In the genomic region with DNA sequence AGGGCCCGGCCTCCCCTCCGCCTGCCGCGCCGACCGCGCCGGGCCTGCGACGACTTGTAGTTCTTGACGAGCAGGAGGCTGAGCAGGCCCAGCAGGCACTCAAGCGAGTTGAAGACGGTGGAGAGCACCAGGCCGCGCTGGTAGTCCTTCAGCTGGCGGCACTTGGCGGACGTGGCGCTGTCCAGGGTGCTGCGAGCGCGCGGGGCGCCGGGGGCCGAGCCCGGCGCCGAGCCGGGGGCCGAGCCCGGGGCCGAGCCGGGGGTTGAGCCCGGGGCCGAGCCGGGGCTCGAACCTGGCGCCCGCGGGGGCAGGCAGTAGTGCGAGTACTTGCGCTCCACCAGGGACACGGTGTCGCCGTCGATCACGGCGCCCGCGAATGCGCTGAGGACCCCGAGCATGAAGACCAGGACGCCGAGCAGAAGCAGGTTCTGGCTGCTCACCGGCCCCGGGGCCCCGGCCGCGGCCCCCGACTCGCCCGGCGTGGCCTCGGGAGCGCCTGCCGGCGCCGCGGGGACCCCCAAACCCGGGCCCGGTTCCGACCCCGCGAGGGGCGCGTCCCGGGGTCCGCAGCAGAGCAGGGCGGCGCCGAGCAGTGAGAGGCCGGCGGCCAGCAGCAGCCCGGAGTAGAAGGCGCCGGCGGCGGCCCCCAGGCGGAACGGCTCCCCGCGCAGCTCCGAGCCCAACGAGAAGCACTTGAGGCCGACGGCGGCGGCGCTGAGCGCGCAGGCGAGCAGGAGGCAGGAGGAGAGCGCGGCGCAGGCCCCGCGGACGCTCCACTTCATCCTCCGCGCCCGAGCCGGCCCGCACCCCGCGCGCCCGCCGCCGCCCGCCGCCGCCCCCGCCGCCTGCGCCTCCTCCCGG, we compare ENCODE assay signal across 9 cellular contexts. TPM values are rescaled to one million over a fixed set of nuclear protein-coding genes. Genes with fewer than 3 reads are reported as not detected.
DNase-seq lines count a peak whose midpoint lies in the region; ATAC-seq and TF ChIP-seq lines count a peak whose summit lies in the region.
"Had no signal": no experiment of that assay in that cellular context is flagged by ENCODE, and none has a peak within 500 bp of the region (broad histone marks: within the 10 kb centered on the region; RNA-seq: fewer than 3 reads in every experiment).

No MANE protein-coding gene starts in this region.

- peaks cover 4% of the 10 kb centered on the region for H3K4me1 Mint-ChIP-seq in activated T-helper 1 cell treated with anti-CD3 and anti-CD28 coated beads, Interleukin-12 subunit alpha, Interleukin-12 subunit beta, Interleukin-2, Interleukin-4 antibody, amounts not matched to agents 30 ng/mL and 10 ng/mL and 1 ng/mL, durations not matched to agents 14 hours and 24 hours and 36 hours (ENCODE audit: low read depth)

- ATAC-seq in HG03196 (IDR thresholded peaks at IDR 0.05; ENCODE audit: unreplicated experiment), result no peak
- ATAC-seq in GM21526 (IDR thresholded peaks at IDR 0.05; ENCODE audit: low FRiP score, unreplicated experiment), result no peak
- no peak for ATAC-seq in GM19328 (IDR thresholded peaks at IDR 0.05; ENCODE audit: unreplicated experiment)

- in situ Hi-C loops in ACHN (cut with HindIII; ENCODE audit: low pct_ligation_motif_present, low pct_unique_long_range_greater_than_20kb, low sequenced_read_pairs), result no loop called here
- in situ Hi-C loops in GM13977 (cut with MboI; ENCODE audit: low pct_unique_long_range_greater_than_20kb, low sequenced_read_pairs, unreplicated experiment), result no loop called here

- H3K27ac ChIP-seq in coronary artery, result no peak overlapping the region

- H3K36me3 Mint-ChIP-seq in activated T-helper 1 cell treated with anti-CD3 and anti-CD28 coated beads, Interleukin-12 subunit alpha, Interleukin-12 subunit beta, Interleukin-2, Interleukin-4 antibody, amounts not matched to agents 30 ng/mL and 10 ng/mL and 1 ng/mL, durations not matched to agents 14 hours and 24 hours and 36 hours (ENCODE audit: low read depth), result no peaks in the 10 kb centered on the region

- H3K4me3 Mint-ChIP-seq in activated T-helper 1 cell treated with anti-CD3 and anti-CD28 coated beads, Interleukin-12 subunit alpha, Interleukin-12 subunit beta, Interleukin-2, Interleukin-4 antibody, amounts not matched to agents 30 ng/mL and 10 ng/mL and 1 ng/mL, durations not matched to agents 14 hours and 24 hours and 36 hours, result no peak overlapping the region
- H3K4me3 Mint-ChIP-seq: dendritic cell treated with granulocyte-macrophage colony-stimulating factor and Interleukin-4, amounts not matched to agents 40 ng/mL and 50 ng/mL, for 4 days had no signal

- H3K9me3 Mint-ChIP-seq in activated T-helper 1 cell treated with anti-CD3 and anti-CD28 coated beads, Interleukin-12 subunit alpha, Interleukin-12 subunit beta, Interleukin-2, Interleukin-4 antibody, amounts not matched to agents 30 ng/mL and 10 ng/mL and 1 ng/mL, durations not matched to agents 14 hours and 24 hours and 36 hours, result peaks cover 12% of the 10 kb centered on the region

- DNase-seq in ACHN (peak; percentile 60), GM13977 (ENCODE audit: low spot score) (peak; percentile 51), coronary artery (ENCODE audit: low spot score) (no peak), left kidney (ENCODE audit: low read depth, low spot score) (peak; percentile 94)
- DNase-seq in activated T-helper 1 cell treated with anti-CD3 and anti-CD28 coated beads, Interleukin-12 subunit alpha, Interleukin-12 subunit beta, Interleukin-2, Interleukin-4 antibody, amounts not matched to agents 30 ng/mL and 10 ng/mL and 1 ng/mL, durations not matched to agents 14 hours and 24 hours and 36 hours (ENCODE audit: low spot score), result no peak

- peaks cover 41% of the 10 kb centered on the region for H3K27me3 Mint-ChIP-seq in activated T-helper 1 cell treated with anti-CD3 and anti-CD28 coated beads, Interleukin-12 subunit alpha, Interleukin-12 subunit beta, Interleukin-2, Interleukin-4 antibody, amounts not matched to agents 30 ng/mL and 10 ng/mL and 1 ng/mL, durations not matched to agents 14 hours and 24 hours and 36 hours (ENCODE audit: insufficient read depth)

- intact Hi-C loops in activated T-helper 1 cell treated with anti-CD3 and anti-CD28 coated beads, Interleukin-12 subunit alpha, Interleukin-12 subunit beta, Interleukin-2, Interleukin-4 antibody, amounts not matched to agents 30 ng/mL and 10 ng/mL and 1 ng/mL, durations not matched to agents 14 hours and 24 hours and 36 hours (cut with micrococcal nuclease), result loop anchor here (5.0 kb wide), 1 partner anchor 832 kb away; the partner anchor contains the start of gene NKX1-1

- H3K4me3 ChIP-seq in coronary artery, result peak overlapping the region; percentile 50

- H3K27ac Mint-ChIP-seq in activated T-helper 1 cell treated with anti-CD3 and anti-CD28 coated beads, Interleukin-12 subunit alpha, Interleukin-12 subunit beta, Interleukin-2, Interleukin-4 antibody, amounts not matched to agents 30 ng/mL and 10 ng/mL and 1 ng/mL, durations not matched to agents 14 hours and 24 hours and 36 hours, result no peak overlapping the region
- H3K27ac Mint-ChIP-seq: dendritic cell treated with granulocyte-macrophage colony-stimulating factor and Interleukin-4, amounts not matched to agents 40 ng/mL and 50 ng/mL, for 4 days had no signal

- no peak for TF ChIP-seq CTCF in GM13977 (IDR thresholded peaks at IDR 0.05; ENCODE audit: extremely low read depth, insufficient read depth, missing control alignments)
- TF ChIP-seq CTCF in coronary artery (IDR thresholded peaks at IDR 0.05), result no peak

RNA-seq across cellular contexts. Expression of gene TMEM271, which starts 0.6 kb away (rescaled TPM):
- not detected in 2 replicates for total RNA-seq in activated T-helper 1 cell treated with anti-CD3 and anti-CD28 coated beads, Interleukin-12 subunit alpha, Interleukin-12 subunit beta, Interleukin-2, Interleukin-4 antibody, amounts not matched to agents 30 ng/mL and 10 ng/mL and 1 ng/mL, durations not matched to agents 14 hours and 24 hours and 36 hours

RNA-seq across cellular contexts. Expression of gene PDE6B, which starts 49.9 kb away (rescaled TPM):
- total RNA-seq in activated T-helper 1 cell treated with anti-CD3 and anti-CD28 coated beads, Interleukin-12 subunit alpha, Interleukin-12 subunit beta, Interleukin-2, Interleukin-4 antibody, amounts not matched to agents 30 ng/mL and 10 ng/mL and 1 ng/mL, durations not matched to agents 14 hours and 24 hours and 36 hours, result 9.8 and 10.1 TPM in 2 replicates

Comparison
In these comparisons a context has a peak if more than half of its experiments do, and no peak if none do; other contexts are left out.
1. DNase-seq: peak in ACHN (single experiment), GM13977 (single experiment) and left kidney (single experiment); none in coronary artery (single experiment) and activated T-helper 1 cell treated with anti-CD3 and anti-CD28 coated beads, Interleukin-12 subunit alpha, Interleukin-12 subunit beta, Interleukin-2, Interleukin-4 antibody, amounts not matched to agents 30 ng/mL and 10 ng/mL and 1 ng/mL, durations not matched to agents 14 hours and 24 hours and 36 hours (single experiment).